Comparison of ENCODE assay signal across 19 cellular contexts in the genomic region with DNA sequence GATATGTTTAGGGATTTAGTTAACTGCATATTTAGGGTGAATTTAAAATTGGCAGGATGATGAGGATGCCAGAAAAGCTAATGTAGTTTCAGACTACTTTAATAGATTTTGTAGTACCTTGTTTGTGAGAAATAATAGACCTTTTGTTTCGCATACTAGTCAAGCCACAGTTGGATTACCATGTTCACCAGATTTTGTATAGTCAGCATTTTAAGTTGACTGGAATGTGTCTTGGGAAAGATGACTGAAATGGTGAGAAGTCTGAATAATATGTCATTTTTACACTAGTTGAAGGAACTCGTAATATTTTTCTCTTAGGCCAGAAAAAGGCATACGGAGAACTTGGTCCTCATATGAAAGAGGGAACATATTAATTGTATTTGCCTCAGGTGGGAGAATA. TPM values are rescaled to one million over a fixed set of nuclear protein-coding genes. Genes with fewer than 3 reads are reported as not detected.
DNase-seq lines count a peak whose midpoint lies in the region; ATAC-seq and TF ChIP-seq lines count a peak whose summit lies in the region.
"Had no signal": no experiment of that assay in that cellular context is flagged by ENCODE, and none has a peak within 500 bp of the region (broad histone marks: within the 10 kb centered on the region; RNA-seq: fewer than 3 reads in every experiment).

No MANE protein-coding gene starts in this region.

- no peaks in the 10 kb centered on the region for H3K9me3 ChIP-seq in CD4-positive, CD25-positive, alpha-beta regulatory T cell (ENCODE audit: control insufficient read depth in 2 of 2, low read length in 2 of 2)
- H3K9me3 ChIP-seq in naive thymus-derived CD4-positive, alpha-beta T cell (ENCODE audit: control insufficient read depth in 2 of 3, low read length in 3 of 3), result no peaks in the 10 kb centered on the region
- no peaks in the 10 kb centered on the region for H3K9me3 ChIP-seq in body of pancreas
- H3K9me3 ChIP-seq: BLaER1, Caco-2 had no signal

- no peak for TF ChIP-seq CTCF in activated CD8-positive, alpha-beta T cell treated with anti-CD3 and anti-CD28 coated beads for 36 hours (IDR thresholded peaks at IDR 0.05)
- no peak for TF ChIP-seq CTCF in body of pancreas (IDR thresholded peaks at IDR 0.05)

- no peaks in the 10 kb centered on the region for H3K27me3 Mint-ChIP-seq in activated CD8-positive, alpha-beta T cell treated with anti-CD3 and anti-CD28 coated beads for 36 hours
- no peaks in the 10 kb centered on the region for H3K27me3 Mint-ChIP-seq in activated CD8-positive, alpha-beta T cell treated with anti-CD3 and anti-CD28 coated beads, Interleukin-2, amount 10 ng/mL, durations not matched to agents 7 days and 5 days (ENCODE audit: low read depth)
- H3K27me3 Mint-ChIP-seq in CD4-positive, CD25-positive, alpha-beta regulatory T cell, result no peaks in the 10 kb centered on the region
- H3K27me3 Mint-ChIP-seq in activated naive CD8-positive, alpha-beta T cell, result no peaks in the 10 kb centered on the region
- no peaks in the 10 kb centered on the region for H3K27me3 Mint-ChIP-seq in naive thymus-derived CD4-positive, alpha-beta T cell

- peak overlapping the region; percentile 55 for H3K27ac Mint-ChIP-seq in activated CD8-positive, alpha-beta T cell treated with anti-CD3 and anti-CD28 coated beads for 36 hours
- no peak overlapping the region for H3K27ac Mint-ChIP-seq in activated CD8-positive, alpha-beta T cell treated with anti-CD3 and anti-CD28 coated beads, Interleukin-2, amount 10 ng/mL, durations not matched to agents 7 days and 5 days
- H3K27ac Mint-ChIP-seq in CD4-positive, CD25-positive, alpha-beta regulatory T cell, result peak overlapping the region; percentile 10 to 87 (median 48)
- peak overlapping the region; percentile 87 for H3K27ac Mint-ChIP-seq in activated naive CD8-positive, alpha-beta T cell
- peak overlapping the region in 8 of 9 donors; percentile 48 to 91 (median 82) for H3K27ac Mint-ChIP-seq in naive thymus-derived CD4-positive, alpha-beta T cell

- no peaks in the 10 kb centered on the region for H3K9me3 Mint-ChIP-seq in activated CD8-positive, alpha-beta T cell treated with anti-CD3 and anti-CD28 coated beads for 36 hours
- H3K9me3 Mint-ChIP-seq in activated CD8-positive, alpha-beta T cell treated with anti-CD3 and anti-CD28 coated beads, Interleukin-2, amount 10 ng/mL, durations not matched to agents 7 days and 5 days (ENCODE audit: insufficient read depth), result no peaks in the 10 kb centered on the region
- peaks cover 0 to 2% (median 0%) of the 10 kb centered on the region in 7 donors for H3K9me3 Mint-ChIP-seq in CD4-positive, CD25-positive, alpha-beta regulatory T cell
- H3K9me3 Mint-ChIP-seq in activated naive CD8-positive, alpha-beta T cell (ENCODE audit: low read depth), result no peaks in the 10 kb centered on the region
- no peaks in the 10 kb centered on the region for H3K9me3 Mint-ChIP-seq in naive thymus-derived CD4-positive, alpha-beta T cell

- H3K36me3 ChIP-seq in CD4-positive, CD25-positive, alpha-beta regulatory T cell (ENCODE audit: control insufficient read depth, insufficient read depth, low read length), result peaks cover 57% of the 10 kb centered on the region
- peaks cover 20 to 23% (median 21%) of the 10 kb centered on the region in 3 experiments for H3K36me3 ChIP-seq in naive thymus-derived CD4-positive, alpha-beta T cell (ENCODE audit: control insufficient read depth in 2 of 3, insufficient read depth in 3 of 3, low read length in 3 of 3)
- H3K36me3 ChIP-seq in body of pancreas (replicated peaks in 1 of 2; ENCODE audit: insufficient read depth in 1 of 2, low read depth in 2 of 2), result peaks cover 0 to 13% of the 10 kb centered on the region in 2 donors

- H3K36me3 Mint-ChIP-seq in activated CD8-positive, alpha-beta T cell treated with anti-CD3 and anti-CD28 coated beads for 36 hours (ENCODE audit: low read depth), result peaks cover 47% of the 10 kb centered on the region
- peaks cover 68% of the 10 kb centered on the region for H3K36me3 Mint-ChIP-seq in activated CD8-positive, alpha-beta T cell treated with anti-CD3 and anti-CD28 coated beads, Interleukin-2, amount 10 ng/mL, durations not matched to agents 7 days and 5 days (ENCODE audit: low read depth)
- H3K36me3 Mint-ChIP-seq in CD4-positive, CD25-positive, alpha-beta regulatory T cell, result peaks cover 44% of the 10 kb centered on the region
- peaks cover 19% of the 10 kb centered on the region for H3K36me3 Mint-ChIP-seq in activated naive CD8-positive, alpha-beta T cell
- peaks cover 13 to 61% (median 48%) of the 10 kb centered on the region in 5 donors for H3K36me3 Mint-ChIP-seq in naive thymus-derived CD4-positive, alpha-beta T cell

- peaks cover 63% of the 10 kb centered on the region for H3K4me1 Mint-ChIP-seq in activated CD8-positive, alpha-beta T cell treated with anti-CD3 and anti-CD28 coated beads for 36 hours (ENCODE audit: low read depth)
- H3K4me1 Mint-ChIP-seq in activated CD8-positive, alpha-beta T cell treated with anti-CD3 and anti-CD28 coated beads, Interleukin-2, amount 10 ng/mL, durations not matched to agents 7 days and 5 days (ENCODE audit: low read depth), result peaks cover 32% of the 10 kb centered on the region
- H3K4me1 Mint-ChIP-seq in CD4-positive, CD25-positive, alpha-beta regulatory T cell, result peaks cover 26 to 76% (median 32%) of the 10 kb centered on the region in 4 donors
- peaks cover 85% of the 10 kb centered on the region for H3K4me1 Mint-ChIP-seq in activated naive CD8-positive, alpha-beta T cell (ENCODE audit: low read depth)
- H3K4me1 Mint-ChIP-seq in naive thymus-derived CD4-positive, alpha-beta T cell, result peaks cover 30 to 95% (median 89%) of the 10 kb centered on the region in 7 donors

- DNase-seq in activated CD8-positive, alpha-beta T cell treated with anti-CD3 and anti-CD28 coated beads for 36 hours, result no peak
- DNase-seq in activated CD8-positive, alpha-beta T cell treated with anti-CD3 and anti-CD28 coated beads, Interleukin-2, amount 10 ng/mL, durations not matched to agents 7 days and 5 days, result no peak
- DNase-seq in CD4-positive, CD25-positive, alpha-beta regulatory T cell, result no peak
- DNase-seq in naive thymus-derived CD4-positive, alpha-beta T cell, result no peak
- DNase-seq in body of pancreas (no peak), HEK293T (ENCODE audit: extremely low spot score) (no peak), activated gamma-delta T cell (lab: John Stamatoyannopoulos, UW) (no peak)
- DNase-seq: 8988T, Caco-2, DMS153, GM23248, KG1, NCI-H1436, NCI-H2081, NCI-H748 treated with DMSO at 0.1 percent for 48 hours, PC-9 had no signal

- CTCF ChIA-PET in activated CD8-positive, alpha-beta T cell treated with anti-CD3 and anti-CD28 coated beads for 36 hours (lab: Charles Lee), result interaction anchor here (0.5 to 1.9 kb wide), 2 partner anchors 9 to 59 kb away, joined by 3 to 7 read pairs; no protein-coding TSS in a partner anchor
- CTCF ChIA-PET in activated CD8-positive, alpha-beta T cell treated with anti-CD3 and anti-CD28 coated beads, Interleukin-2, amount 10 ng/mL, durations not matched to agents 7 days and 5 days (lab: Charles Lee), result interaction anchor here (1.1 to 2.0 kb wide), 3 partner anchors 9 to 23 kb away, joined by 3 to 5 read pairs (median 3); a partner anchor contains a TSS
- CTCF ChIA-PET in naive thymus-derived CD4-positive, alpha-beta T cell (lab: Charles Lee), result interaction anchor here (1.4 kb wide), 1 partner anchor 9 kb away, joined by 3 read pairs; no protein-coding TSS in a partner anchor
- CTCF ChIA-PET in HEK293T (lab: Yijun Ruan, JAX), result no interaction called here

- H3K4me3 Mint-ChIP-seq in activated CD8-positive, alpha-beta T cell treated with anti-CD3 and anti-CD28 coated beads for 36 hours, result no peak overlapping the region
- no peak overlapping the region for H3K4me3 Mint-ChIP-seq in activated CD8-positive, alpha-beta T cell treated with anti-CD3 and anti-CD28 coated beads, Interleukin-2, amount 10 ng/mL, durations not matched to agents 7 days and 5 days
- no peak overlapping the region for H3K4me3 Mint-ChIP-seq in CD4-positive, CD25-positive, alpha-beta regulatory T cell
- H3K4me3 Mint-ChIP-seq in activated naive CD8-positive, alpha-beta T cell, result peak overlapping the region; percentile 17
- H3K4me3 Mint-ChIP-seq in naive thymus-derived CD4-positive, alpha-beta T cell, result peak overlapping the region in 7 of 10 donors; percentile 0 to 72 (median 27)

- H3K4me1 ChIP-seq in CD4-positive, CD25-positive, alpha-beta regulatory T cell (ENCODE audit: control insufficient read depth, insufficient read depth, low read length, poor library complexity, severe bottlenecking), result peaks cover 15% of the 10 kb centered on the region
- H3K4me1 ChIP-seq in naive thymus-derived CD4-positive, alpha-beta T cell (ENCODE audit: control insufficient read depth in 2 of 2, insufficient read depth in 2 of 2, low read length in 2 of 2), result peaks cover 44 to 76% of the 10 kb centered on the region in 2 donors
- H3K4me1 ChIP-seq in body of pancreas, result no peaks in the 10 kb centered on the region
- H3K4me1 ChIP-seq: BLaER1, Caco-2 had no signal

- H3K4me3 ChIP-seq in CD4-positive, CD25-positive, alpha-beta regulatory T cell (ENCODE audit: low read depth, low read length), result no peak overlapping the region
- no peak overlapping the region for H3K4me3 ChIP-seq in naive thymus-derived CD4-positive, alpha-beta T cell (ENCODE audit: low read length)
- no peak overlapping the region for H3K4me3 ChIP-seq in body of pancreas
- H3K4me3 ChIP-seq: BLaER1, GM23248, PC-9 had no signal

- no peak for TF ChIP-seq POLR2A in body of pancreas (IDR thresholded peaks at IDR 0.05)

- ATAC-seq in activated CD8-positive, alpha-beta T cell treated with anti-CD3 and anti-CD28 coated beads for 36 hours, result no peak
- no peak for ATAC-seq in activated CD8-positive, alpha-beta T cell treated with anti-CD3 and anti-CD28 coated beads, Interleukin-2, amount 10 ng/mL, durations not matched to agents 7 days and 5 days
- no peak for ATAC-seq in CD4-positive, CD25-positive, alpha-beta regulatory T cell (ENCODE audit: low read depth in 2 of 2)
- ATAC-seq in naive thymus-derived CD4-positive, alpha-beta T cell, result no peak
- no peak for ATAC-seq in body of pancreas
- ATAC-seq: HCT116 had no signal

- H3K27ac ChIP-seq in CD4-positive, CD25-positive, alpha-beta regulatory T cell (ENCODE audit: insufficient read depth, low read length, poor library complexity, severe bottlenecking), result no peak overlapping the region
- peak overlapping the region; percentile 48 for H3K27ac ChIP-seq in naive thymus-derived CD4-positive, alpha-beta T cell (ENCODE audit: low read depth, low read length)
- H3K27ac ChIP-seq in body of pancreas, result no peak overlapping the region
- H3K27ac ChIP-seq: BLaER1, GM23248, PC-9 had no signal

- H3K27me3 ChIP-seq in CD4-positive, CD25-positive, alpha-beta regulatory T cell (ENCODE audit: control insufficient read depth, insufficient read depth, low read length), result no peaks in the 10 kb centered on the region
- H3K27me3 ChIP-seq in naive thymus-derived CD4-positive, alpha-beta T cell (ENCODE audit: control insufficient read depth in 2 of 2, insufficient read depth in 2 of 2, low read length in 2 of 2), result no peaks in the 10 kb centered on the region
- no peaks in the 10 kb centered on the region for H3K27me3 ChIP-seq in body of pancreas
- H3K27me3 ChIP-seq: BLaER1 had no signal

- 83 to 97% methylated on average over 3 of the region's 3 CpGs for WGBS in body of pancreas, 2 donors

- POLR2A ChIA-PET in activated CD8-positive, alpha-beta T cell treated with anti-CD3 and anti-CD28 coated beads for 36 hours (lab: Charles Lee), result interaction anchor here (0.6 to 1.3 kb wide), 2 partner anchors 23 to 24 kb away, joined by 3 to 5 read pairs; a partner anchor contains a TSS
- POLR2A ChIA-PET in activated CD8-positive, alpha-beta T cell treated with anti-CD3 and anti-CD28 coated beads, Interleukin-2, amount 10 ng/mL, durations not matched to agents 7 days and 5 days (lab: Charles Lee), result interaction anchor here (2.4 kb wide), 1 partner anchor 23 kb away, joined by 22 read pairs; a partner anchor contains a TSS
- POLR2A ChIA-PET in naive thymus-derived CD4-positive, alpha-beta T cell (lab: Charles Lee), result interaction anchor here (0.5 to 4.2 kb wide), 5 partner anchors 9 to 61 kb away, joined by 3 to 75 read pairs (median 6); a partner anchor contains a TSS
- POLR2A ChIA-PET in HEK293T (lab: Yijun Ruan, JAX), result no interaction called here

- intact Hi-C loops in activated CD8-positive, alpha-beta T cell treated with anti-CD3 and anti-CD28 coated beads for 36 hours (cut with micrococcal nuclease), result no loop called here
- intact Hi-C loops in naive thymus-derived CD4-positive, alpha-beta T cell (cut with micrococcal nuclease), result loop anchor here in 1 of 2 donors (1.0 kb wide), 1 partner anchor 9 kb away; no protein-coding TSS in a partner anchor
- intact Hi-C loops in body of pancreas (cut with DNase I), result no loop called here

RNA-seq across cellular contexts. Expression of a gene that starts 23.4 kb away (rescaled TPM):
- 10 to 100 TPM; 75.8 to 77.5 TPM for total RNA-seq in activated CD8-positive, alpha-beta T cell treated with anti-CD3 and anti-CD28 coated beads for 36 hours
- total RNA-seq in activated CD8-positive, alpha-beta T cell treated with anti-CD3 and anti-CD28 coated beads, Interleukin-2, amount 10 ng/mL, durations not matched to agents 7 days and 5 days, result 100 to 1,000 TPM; 206 to 214 TPM
- total RNA-seq in CD4-positive, CD25-positive, alpha-beta regulatory T cell, result 194 TPM
- polyA plus RNA-seq in CD4-positive, CD25-positive, alpha-beta regulatory T cell, result 10 to 100 TPM; 30.4 to 55.4 (median 49.3) TPM
- total RNA-seq in naive thymus-derived CD4-positive, alpha-beta T cell, result 100 to 1,000 TPM; 183 to 879 (median 440) TPM
- polyA plus RNA-seq in naive thymus-derived CD4-positive, alpha-beta T cell, result 100 to 1,000 TPM in 1 of 2 donors, 10 to 100 TPM in 1; 84.7 to 161 TPM
- 100 to 1,000 TPM; 128 to 134 TPM for total RNA-seq in body of pancreas

RNA-seq across cellular contexts. Expression of a gene that starts 23.9 kb away (rescaled TPM):
- 10 to 100 TPM; 32.1 to 37.1 TPM for total RNA-seq in activated CD8-positive, alpha-beta T cell treated with anti-CD3 and anti-CD28 coated beads for 36 hours
- 10 to 100 TPM; 46.7 to 57.2 TPM for total RNA-seq in activated CD8-positive, alpha-beta T cell treated with anti-CD3 and anti-CD28 coated beads, Interleukin-2, amount 10 ng/mL, durations not matched to agents 7 days and 5 days
- 36.5 TPM for total RNA-seq in CD4-positive, CD25-positive, alpha-beta regulatory T cell
- 10 to 100 TPM; 25.5 to 36.3 (median 29.9) TPM for polyA plus RNA-seq in CD4-positive, CD25-positive, alpha-beta regulatory T cell
- 10 to 100 TPM; 38.4 to 89.2 (median 45.9) TPM for total RNA-seq in naive thymus-derived CD4-positive, alpha-beta T cell
- 10 to 100 TPM; 45.6 to 67.0 TPM for polyA plus RNA-seq in naive thymus-derived CD4-positive, alpha-beta T cell
- 10 to 100 TPM in 1 of 2 donors, 1 to 10 TPM in 1; 8.6 to 12.2 TPM for total RNA-seq in body of pancreas

Comparison
In these comparisons a context has a peak if more than half of its experiments do, and no peak if none do; other contexts are left out.
1. H3K4me3 Mint-ChIP-seq: peak in activated naive CD8-positive, alpha-beta T cell (single experiment) and naive thymus-derived CD4-positive, alpha-beta T cell (7 of 10); none in activated CD8-positive, alpha-beta T cell treated with anti-CD3 and anti-CD28 coated beads for 36 hours (single experiment), activated CD8-positive, alpha-beta T cell treated with anti-CD3 and anti-CD28 coated beads, Interleukin-2, amount 10 ng/mL, durations not matched to agents 7 days and 5 days (single experiment) and CD4-positive, CD25-positive, alpha-beta regulatory T cell (0 of 4).